1 cellular context compared by ENCODE assay signal in the genomic region with DNA sequence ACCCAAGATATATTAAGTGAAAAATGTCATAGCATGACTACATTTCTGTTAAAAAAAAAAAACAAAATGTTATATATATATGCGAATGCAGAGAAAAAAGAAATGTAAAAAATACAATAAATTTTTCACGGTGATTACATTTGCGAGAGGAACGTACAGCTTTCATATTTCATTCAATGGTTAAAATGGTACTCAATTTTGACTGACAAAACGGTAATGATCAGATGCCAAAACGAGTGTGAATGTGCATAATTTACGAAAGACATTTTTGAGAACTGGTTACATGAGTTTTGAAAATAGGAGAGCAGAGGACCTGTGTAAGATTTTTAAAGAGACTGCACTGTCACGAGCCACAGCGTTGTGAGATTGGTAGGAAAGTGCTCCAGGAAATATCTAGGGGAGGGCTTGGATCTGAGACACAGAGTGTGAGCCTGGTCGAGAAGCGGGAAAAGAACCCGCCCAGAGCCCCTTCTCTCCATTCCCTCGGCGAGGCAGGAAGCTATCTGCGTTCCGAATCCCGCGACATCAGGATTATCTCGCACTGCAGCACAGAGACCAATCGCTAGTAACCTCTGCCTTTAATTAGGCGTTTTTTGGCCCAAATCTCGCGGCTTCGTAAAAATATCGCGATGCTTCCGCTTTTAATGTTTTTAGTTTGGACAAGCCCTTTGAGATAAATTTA.
A peak's percentile ranks its signal among the peaks of the same experiment; 100 is the strongest.
TF ChIP-seq lines count a peak whose summit lies in the region.

No MANE protein-coding gene starts in this region.

TF ChIP-seq in SK-N-SH, 30 proteins besides CTCF, POLR2A, EP300 and RAD21 (continued from another document):
- no peak for TF ChIP-seq REST (IDR thresholded peaks at IDR 0.05; ENCODE audit: low read depth, low read length)
- no peak for TF ChIP-seq JUND (IDR thresholded peaks at IDR 0.05)
- peak; percentile 93 for TF ChIP-seq TAF1 (IDR thresholded peaks at IDR 0.05; ENCODE audit: borderline replicate concordance, low read depth, low read length)
- TF ChIP-seq NFIC (IDR thresholded peaks at IDR 0.05; ENCODE audit: borderline replicate concordance), result no peak
- no peak for TF ChIP-seq FOXJ3 (CRISPR knock-in tag; IDR thresholded peaks at IDR 0.05)
- peak; percentile 85; the same call in 1 of the 2 replicates for TF ChIP-seq SIN3A (IDR thresholded peaks at IDR 0.05; ENCODE audit: borderline replicate concordance, low read depth, low read length)
- TF ChIP-seq, protein P1, sequence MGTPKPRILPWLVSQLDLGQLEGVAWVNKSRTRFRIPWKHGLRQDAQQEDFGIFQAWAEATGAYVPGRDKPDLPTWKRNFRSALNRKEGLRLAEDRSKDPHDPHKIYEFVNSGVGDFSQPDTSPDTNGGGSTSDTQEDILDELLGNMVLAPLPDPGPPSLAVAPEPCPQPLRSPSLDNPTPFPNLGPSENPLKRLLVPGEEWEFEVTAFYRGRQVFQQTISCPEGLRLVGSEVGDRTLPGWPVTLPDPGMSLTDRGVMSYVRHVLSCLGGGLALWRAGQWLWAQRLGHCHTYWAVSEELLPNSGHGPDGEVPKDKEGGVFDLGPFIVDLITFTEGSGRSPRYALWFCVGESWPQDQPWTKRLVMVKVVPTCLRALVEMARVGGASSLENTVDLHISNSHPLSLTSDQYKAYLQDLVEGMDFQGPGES (IDR thresholded peaks at IDR 0.05; ENCODE audit: low read depth, low read length), result no peak
- TF ChIP-seq RXRA (IDR thresholded peaks at IDR 0.05; ENCODE audit: borderline replicate concordance, low read depth), result no peak
- TF ChIP-seq RCOR1 (IDR thresholded peaks at IDR 0.05; ENCODE audit: low read length), result peak; percentile 38; the same call in 1 of the 2 replicates
- TF ChIP-seq, protein P2, sequence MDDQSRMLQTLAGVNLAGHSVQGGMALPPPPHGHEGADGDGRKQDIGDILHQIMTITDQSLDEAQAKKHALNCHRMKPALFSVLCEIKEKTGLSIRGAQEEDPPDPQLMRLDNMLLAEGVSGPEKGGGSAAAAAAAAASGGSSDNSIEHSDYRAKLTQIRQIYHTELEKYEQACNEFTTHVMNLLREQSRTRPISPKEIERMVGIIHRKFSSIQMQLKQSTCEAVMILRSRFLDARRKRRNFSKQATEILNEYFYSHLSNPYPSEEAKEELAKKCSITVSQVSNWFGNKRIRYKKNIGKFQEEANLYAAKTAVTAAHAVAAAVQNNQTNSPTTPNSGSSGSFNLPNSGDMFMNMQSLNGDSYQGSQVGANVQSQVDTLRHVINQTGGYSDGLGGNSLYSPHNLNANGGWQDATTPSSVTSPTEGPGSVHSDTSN (IDR thresholded peaks at IDR 0.05), result no peak
- no peak for TF ChIP-seq RFX5 (IDR thresholded peaks at IDR 0.05; ENCODE audit: low read length)
- TF ChIP-seq, protein P3, sequence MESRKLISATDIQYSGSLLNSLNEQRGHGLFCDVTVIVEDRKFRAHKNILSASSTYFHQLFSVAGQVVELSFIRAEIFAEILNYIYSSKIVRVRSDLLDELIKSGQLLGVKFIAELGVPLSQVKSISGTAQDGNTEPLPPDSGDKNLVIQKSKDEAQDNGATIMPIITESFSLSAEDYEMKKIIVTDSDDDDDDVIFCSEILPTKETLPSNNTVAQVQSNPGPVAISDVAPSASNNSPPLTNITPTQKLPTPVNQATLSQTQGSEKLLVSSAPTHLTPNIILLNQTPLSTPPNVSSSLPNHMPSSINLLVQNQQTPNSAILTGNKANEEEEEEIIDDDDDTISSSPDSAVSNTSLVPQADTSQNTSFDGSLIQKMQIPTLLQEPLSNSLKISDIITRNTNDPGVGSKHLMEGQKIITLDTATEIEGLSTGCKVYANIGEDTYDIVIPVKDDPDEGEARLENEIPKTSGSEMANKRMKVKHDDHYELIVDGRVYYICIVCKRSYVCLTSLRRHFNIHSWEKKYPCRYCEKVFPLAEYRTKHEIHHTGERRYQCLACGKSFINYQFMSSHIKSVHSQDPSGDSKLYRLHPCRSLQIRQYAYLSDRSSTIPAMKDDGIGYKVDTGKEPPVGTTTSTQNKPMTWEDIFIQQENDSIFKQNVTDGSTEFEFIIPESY (IDR thresholded peaks at IDR 0.05; ENCODE audit: borderline replicate concordance, low read depth), result peak; percentile 98
- TF ChIP-seq EZH2phosphoT487 (IDR thresholded peaks at IDR 0.05; ENCODE audit: borderline replicate concordance, low read depth), result no peak
- TF ChIP-seq TEAD4 (IDR thresholded peaks at IDR 0.05; ENCODE audit: borderline replicate concordance, insufficient read depth), result no peak
- TF ChIP-seq GABPA (IDR thresholded peaks at IDR 0.05; ENCODE audit: low read depth), result no peak
- no peak for TF ChIP-seq NRF1 (IDR thresholded peaks at IDR 0.05; ENCODE audit: low read depth, low read length)
- TF ChIP-seq FOSL2 (IDR thresholded peaks at IDR 0.05; ENCODE audit: borderline replicate concordance, low read depth), result no peak
